ENCODE assay signal across 8 cellular contexts in the genomic region with DNA sequence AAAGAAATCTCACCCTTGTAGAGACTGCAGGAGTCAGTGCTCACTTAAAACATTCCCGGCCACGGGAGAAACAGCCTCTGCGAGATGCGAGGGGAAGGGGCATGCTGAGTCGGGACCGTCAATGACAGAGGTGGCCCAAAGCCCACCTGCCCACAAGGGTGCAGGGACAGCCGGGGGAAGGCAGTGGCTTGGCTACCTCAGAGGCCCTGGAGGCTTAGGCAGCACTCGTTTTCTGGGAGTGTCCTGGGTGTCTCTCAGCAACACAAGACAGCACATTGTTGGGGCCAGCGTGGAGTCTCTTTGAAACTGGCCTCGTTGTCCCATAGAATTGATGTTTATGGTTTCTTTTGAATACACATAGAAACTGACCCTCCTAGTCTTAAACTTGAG. TPM values are rescaled to one million over a fixed set of nuclear protein-coding genes. Genes with fewer than 3 reads are reported as not detected.
"Had no signal": no experiment of that assay in that cellular context is flagged by ENCODE, and none has a peak within 500 bp of the region (broad histone marks: within the 10 kb centered on the region; RNA-seq: fewer than 3 reads in every experiment).

No MANE protein-coding gene starts in this region.

- H3K27ac ChIP-seq: GM23248 had no signal

- H3K4me3 Mint-ChIP-seq: H9 had no signal

- DNase-seq: GM23248, GOT3, H9, HCEC 1CT, KBM-7 had no signal

- H3K27ac Mint-ChIP-seq: H9, IgD-negative memory B cell had no signal

- H3K36me3 Mint-ChIP-seq: IgD-negative memory B cell had no signal

- H3K4me3 ChIP-seq: GM23248 had no signal

- H3K9me3 Mint-ChIP-seq: IgD-negative memory B cell had no signal

- H3K4me1 Mint-ChIP-seq: H9, IgD-negative memory B cell had no signal

RNA-seq across cellular contexts. Expression of gene SYCE1, which starts 25.6 kb away (rescaled TPM):
- total RNA-seq: GM23248, H4, H9, HT-29 had no signal
- polyA plus RNA-seq: GM23248, IgD-negative memory B cell had no signal

RNA-seq across cellular contexts. Expression of gene FRG2B, which starts 35.6 kb away (rescaled TPM):
- total RNA-seq: GM23248, H9, HT-29 had no signal
- polyA plus RNA-seq: GM23248, IgD-negative memory B cell had no signal
